In the genomic region with DNA sequence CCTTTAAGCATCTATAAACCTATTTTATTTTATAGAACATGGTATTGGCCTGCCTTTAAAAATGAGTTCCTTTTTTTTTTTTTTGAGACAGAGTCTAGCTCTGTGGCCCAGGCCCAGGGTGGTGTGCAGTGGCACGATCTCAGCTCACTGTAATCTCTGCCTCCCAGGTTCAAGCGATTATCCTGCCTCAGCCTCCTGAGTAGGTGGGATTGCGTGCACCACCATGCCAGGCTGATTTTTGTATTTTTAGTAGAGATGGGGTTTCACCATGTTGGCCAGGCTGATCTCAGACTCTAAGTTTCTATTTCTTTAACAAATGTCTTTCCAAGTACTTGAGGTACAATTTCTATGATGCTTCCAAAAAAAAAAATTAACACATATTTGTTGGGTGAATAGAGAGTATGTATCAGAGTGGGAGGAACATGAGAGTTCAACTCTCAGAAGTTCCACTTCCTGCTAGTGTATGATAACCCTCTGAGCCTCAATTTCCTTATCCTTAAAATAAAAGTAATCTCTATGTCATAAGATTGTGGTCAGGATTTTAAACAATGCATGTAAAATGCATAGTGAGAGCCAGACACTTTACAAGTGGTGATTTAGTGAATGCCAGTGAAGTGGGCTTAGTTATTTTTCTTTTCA, we compare ENCODE assay signal across 11 cellular contexts.
DNase-seq lines count a peak whose midpoint lies in the region; ATAC-seq, FAIRE-seq and TF ChIP-seq lines count a peak whose summit lies in the region.
"Had no signal": no experiment of that assay in that cellular context is flagged by ENCODE, and none has a peak within 500 bp of the region (broad histone marks: within the 10 kb centered on the region; RNA-seq: fewer than 3 reads in every experiment).

No MANE protein-coding gene starts in this region.

- peaks cover 7% of the 10 kb centered on the region for H3K36me3 Mint-ChIP-seq in activated B cell treated with CpG ODN at 0.5 μM for 24 hours (ENCODE audit: low read depth)

- no peak overlapping the region for H3K27ac ChIP-seq in right lobe of liver
- H3K27ac ChIP-seq in HepG2 (ENCODE audit: extremely low read length, insufficient read depth, low read length) = no peak overlapping the region
- no peak overlapping the region for H3K27ac ChIP-seq in substantia nigra (ENCODE audit: low read depth, low read length, poor library complexity, severe bottlenecking)
- H3K27ac ChIP-seq: adrenal gland had no signal

- TF ChIP-seq POLR2A in right lobe of liver (IDR thresholded peaks at IDR 0.05) (no peak), HepG2 (IDR thresholded peaks at IDR 0.05; ENCODE audit: insufficient read depth in 1 of 2, low read depth in 2 of 2, low read length in 2 of 2) (no peak)

- H2AFZ ChIP-seq in HepG2 (ENCODE audit: low read length) = no peak overlapping the region

- TF ChIP-seq CTCF in right lobe of liver (IDR thresholded peaks at IDR 0.05) (no peak), HepG2 (CRISPR knock-in tag; IDR thresholded peaks at IDR 0.05) (no peak), activated B cell treated with CpG ODN at 0.5 μM for 24 hours (IDR thresholded peaks at IDR 0.05) (no peak)

- DNase-seq in right lobe of liver (no peak), HepG2 (ENCODE audit: low spot score) (no peak), activated B cell treated with CpG ODN at 0.5 μM for 24 hours (no peak), dermis blood vessel endothelial cell (peak; percentile 25), OCI-M2 (lab: John Stamatoyannopoulos, UW; ENCODE audit: unreplicated experiment) (no peak), substantia nigra (lab: John Stamatoyannopoulos, UW) (no peak)
- DNase-seq: adrenal gland, NCI-H748 treated with DMSO at 0.1 percent for 48 hours, retina had no signal

- no peaks in the 10 kb centered on the region for H3K27me3 Mint-ChIP-seq in activated B cell treated with CpG ODN at 0.5 μM for 24 hours

- H3K36me3 ChIP-seq in right lobe of liver = no peaks in the 10 kb centered on the region
- H3K36me3 ChIP-seq in HepG2 (replicated peaks in 1 of 2; ENCODE audit: control insufficient read depth in 1 of 2, insufficient read depth in 2 of 2, low read length in 2 of 2) = no peaks in the 10 kb centered on the region
- H3K36me3 ChIP-seq: adrenal gland had no signal

- H3K4me3 ChIP-seq in right lobe of liver (no peak overlapping the region), HepG2 (replicated peaks in 1 of 3; ENCODE audit: insufficient read depth in 1 of 3, low read depth in 2 of 3, low read length in 3 of 3) (no peak overlapping the region)
- H3K4me3 ChIP-seq: adrenal gland had no signal

- no peak overlapping the region for H3K4me2 ChIP-seq in HepG2 (ENCODE audit: low read depth, low read length)

- no peak for TF ChIP-seq RAD21 in HepG2 (CRISPR knock-in tag; IDR thresholded peaks at IDR 0.05)

- POLR2A ChIA-PET in HepG2 (lab: Yijun Ruan, JAX) = no interaction called here
- POLR2A ChIA-PET in activated B cell treated with CpG ODN at 0.5 μM for 24 hours (lab: Charles Lee) = interaction anchor here (0.9 to 1.4 kb wide), 3 partner anchors 43 to 271 kb away, joined by 3 to 5 read pairs (median 4); a partner anchor contains a TSS

- H4K20me1 ChIP-seq in HepG2 (ENCODE audit: insufficient read depth, low read length) = no peaks in the 10 kb centered on the region

- H3K9me3 ChIP-seq in right lobe of liver (no peaks in the 10 kb centered on the region), HepG2 (ENCODE audit: low read length) (no peaks in the 10 kb centered on the region)
- H3K9me3 ChIP-seq: adrenal gland had no signal

- CTCF ChIA-PET in HepG2 (lab: Yijun Ruan, JAX; ENCODE audit: low intra/inter-chr PET ratio, low total read pairs) (no interaction called here), activated B cell treated with CpG ODN at 0.5 μM for 24 hours (lab: Charles Lee) (interaction anchor here (0.6 kb wide), 1 partner anchor 74 kb away, joined by 4 read pairs; no protein-coding TSS in a partner anchor)

- H3K4me1 Mint-ChIP-seq in activated B cell treated with CpG ODN at 0.5 μM for 24 hours = peaks cover 59% of the 10 kb centered on the region

- H3K4me1 ChIP-seq in right lobe of liver = peaks cover 0 to 19% (median 7%) of the 10 kb centered on the region in 4 donors
- peaks cover 18% of the 10 kb centered on the region for H3K4me1 ChIP-seq in HepG2 (ENCODE audit: insufficient read depth, low read length)
- H3K4me1 ChIP-seq: adrenal gland had no signal

- intact Hi-C loops in right lobe of liver (cut with DNase I) = no loop called here
- intact Hi-C loops in HepG2 (cut with micrococcal nuclease; ENCODE audit: unreplicated experiment) = no loop called here
- intact Hi-C loops in activated B cell treated with CpG ODN at 0.5 μM for 24 hours (cut with micrococcal nuclease) = no loop called here

- ATAC-seq in right lobe of liver = peak in 3 of 4 donors; percentile 4 to 30 (median 15)
- ATAC-seq in HepG2 = no peak
- ATAC-seq in activated B cell treated with CpG ODN at 0.5 μM for 24 hours (ENCODE audit: low read depth) = peak; percentile 57
- ATAC-seq in GM19395 (IDR thresholded peaks at IDR 0.05; ENCODE audit: unreplicated experiment) = no peak
- ATAC-seq in GM19397 (IDR thresholded peaks at IDR 0.05; ENCODE audit: unreplicated experiment) = no peak

- no peak for FAIRE-seq in HepG2 (lab: Jason Lieb, UNC)

- peak overlapping the region; percentile 85 for H3K27ac Mint-ChIP-seq in activated B cell treated with CpG ODN at 0.5 μM for 24 hours

- TF ChIP-seq EP300 in HepG2 (IDR thresholded peaks at IDR 0.05; ENCODE audit: low read depth in 2 of 2, low read length in 2 of 2) (no peak), HepG2 (CRISPR knock-in tag; IDR thresholded peaks at IDR 0.05; ENCODE audit: borderline replicate concordance) (no peak)

- no peaks in the 10 kb centered on the region for H3K79me2 ChIP-seq in HepG2 (ENCODE audit: insufficient read depth, low read length)

- 69% methylated on average over 3 of the region's 3 CpGs for WGBS in right lobe of liver (ENCODE audit: insufficient coverage, low coverage, low lambda C conversion rate, missing lambda C conversion rate)
- 40% methylated on average over 3 of the region's 3 CpGs for WGBS in HepG2 (ENCODE audit: low lambda C conversion rate)

- no TSS peak for BruUV-seq in HepG2 (replicated peaks; lab: Mats Ljungman, UMichigan)

- no peak overlapping the region for H3K4me3 Mint-ChIP-seq in activated B cell treated with CpG ODN at 0.5 μM for 24 hours

- no peak overlapping the region for H3K9ac ChIP-seq in HepG2 (ENCODE audit: insufficient read depth, low read depth, low read length)

- in situ Hi-C loops in HepG2 (cut with HindIII; ENCODE audit: extremely low pct_ligation_motif_present, low pct_unique_long_range_greater_than_20kb) = no loop called here

- H3K9me3 Mint-ChIP-seq in activated B cell treated with CpG ODN at 0.5 μM for 24 hours = no peaks in the 10 kb centered on the region

- no peaks in the 10 kb centered on the region for H3K27me3 ChIP-seq in right lobe of liver
- no peaks in the 10 kb centered on the region for H3K27me3 ChIP-seq in HepG2 (ENCODE audit: control insufficient read depth in 1 of 2, insufficient read depth in 2 of 2, low read length in 2 of 2)
- H3K27me3 ChIP-seq: adrenal gland had no signal

TF ChIP-seq in HepG2, 621 proteins besides CTCF, POLR2A, EP300 and RAD21:
- TF ChIP-seq NFE2L1 (CRISPR knock-in tag; IDR thresholded peaks at IDR 0.05; ENCODE audit: borderline replicate concordance) (no peak), ZNF432 (CRISPR knock-in tag; IDR thresholded peaks at IDR 0.05; ENCODE audit: borderline replicate concordance) (no peak), KAT8 (CRISPR knock-in tag; IDR thresholded peaks at IDR 0.05) (no peak), HNF4A (CRISPR knock-in tag; IDR thresholded peaks at IDR 0.05) (no peak), RBM22 (optimal IDR thresholded peaks at IDR 0.05; ENCODE audit: low read length) (no peak), SUZ12 (IDR thresholded peaks at IDR 0.05; ENCODE audit: low read depth, low read length) (no peak), ZNF17 (CRISPR knock-in tag; IDR thresholded peaks at IDR 0.05) (no peak), WIZ (CRISPR knock-in tag; IDR thresholded peaks at IDR 0.05) (no peak)
- TF ChIP-seq, protein P1, sequence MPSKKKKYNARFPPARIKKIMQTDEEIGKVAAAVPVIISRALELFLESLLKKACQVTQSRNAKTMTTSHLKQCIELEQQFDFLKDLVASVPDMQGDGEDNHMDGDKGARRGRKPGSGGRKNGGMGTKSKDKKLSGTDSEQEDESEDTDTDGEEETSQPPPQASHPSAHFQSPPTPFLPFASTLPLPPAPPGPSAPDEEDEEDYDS (CRISPR knock-in tag; IDR thresholded peaks at IDR 0.05) = no peak

Comparison
In these comparisons a context has a peak if more than half of its experiments do, and no peak if none do; other contexts are left out.
1. ATAC-seq: peak in right lobe of liver (3 of 4) and activated B cell treated with CpG ODN at 0.5 μM for 24 hours (single experiment); none in HepG2 (single experiment), GM19395 (single experiment) and GM19397 (single experiment).